9 cellular contexts compared by ENCODE assay signal in genomic region chr5:180811623-180812119, GRCh38. TPM values are rescaled to one million over a fixed set of nuclear protein-coding genes. Genes with fewer than 3 reads are reported as not detected.
A peak's percentile ranks its signal among the peaks of the same experiment; 100 is the strongest.
DNase-seq lines count a peak whose midpoint lies in the region; ATAC-seq and TF ChIP-seq lines count a peak whose summit lies in the region.
"Had no signal": no experiment of that assay in that cellular context is flagged by ENCODE, and none has a peak within 500 bp of the region (broad histone marks: within the 10 kb centered on the region; RNA-seq: fewer than 3 reads in every experiment).

No MANE protein-coding gene starts in this region.

- peak overlapping the region; percentile 65 for H3K4me3 ChIP-seq in GM12864 (ENCODE audit: low read depth, low read length)
- H3K4me3 ChIP-seq in RWPE2 (ENCODE audit: severe bottlenecking): peak overlapping the region; percentile 43
- H3K4me3 ChIP-seq in esophagus muscularis mucosa: peak overlapping the region; percentile 68 to 83 (median 75)
- peak overlapping the region; percentile 85 for H3K4me3 ChIP-seq in skeletal muscle satellite cell (ENCODE audit: low read length)

- H3K27ac ChIP-seq in RWPE2 (ENCODE audit: poor library complexity, severe bottlenecking) (peak overlapping the region; percentile 82), esophagus muscularis mucosa (replicated peaks in 1 of 4) (peak overlapping the region; percentile 96 to 100 (median 98))

- no peaks in the 10 kb centered on the region for H3K27me3 ChIP-seq in RWPE2 (ENCODE audit: insufficient read depth, poor library complexity, severe bottlenecking)
- no peaks in the 10 kb centered on the region for H3K27me3 ChIP-seq in esophagus muscularis mucosa
- H3K27me3 ChIP-seq in skeletal muscle satellite cell (ENCODE audit: control insufficient read depth, insufficient read depth, low read length): no peaks in the 10 kb centered on the region

- peak; percentile 25 for ATAC-seq in RWPE2 (ENCODE audit: low read depth)
- no peak for ATAC-seq in HG03097 (IDR thresholded peaks at IDR 0.05; ENCODE audit: low FRiP score, unreplicated experiment)

- no peak for TF ChIP-seq EP300 in esophagus muscularis mucosa (IDR thresholded peaks at IDR 0.05)

- peak overlapping the region; percentile 84 for H3K4me2 ChIP-seq in skeletal muscle satellite cell (ENCODE audit: low read length)

- WGBS in esophagus muscularis mucosa: 74% methylated on average over 10 of the region's 10 CpGs

- no peak for TF ChIP-seq POLR2A in esophagus muscularis mucosa (IDR thresholded peaks at IDR 0.05; ENCODE audit: low read depth)

- DNase-seq in GM12864 (ENCODE audit: low read depth) (no peak), RWPE2 (ENCODE audit: low spot score) (peak; percentile 61), esophagus muscularis mucosa (ENCODE audit: extremely low spot score) (no peak), GM13977 (ENCODE audit: low spot score) (no peak), D341Med (ENCODE audit: low spot score) (no peak)
- DNase-seq in stimulated activated naive CD4-positive, alpha-beta T cell treated with Interleukin-2 at 50 U/mL for 16 hours (lab: John Stamatoyannopoulos, UW): no peak
- DNase-seq: SHP77 treated with DMSO at 0.1 percent for 48 hours had no signal

- in situ Hi-C loops in GM13977 (cut with MboI; ENCODE audit: low pct_unique_long_range_greater_than_20kb, low sequenced_read_pairs, unreplicated experiment): no loop called here

- H3K9ac ChIP-seq in skeletal muscle satellite cell (ENCODE audit: low read depth, low read length): no peak overlapping the region

- H3K36me3 ChIP-seq in RWPE2 (ENCODE audit: low read depth): no peaks in the 10 kb centered on the region
- peaks cover 0 to 7% (median 3%) of the 10 kb centered on the region in 4 donors for H3K36me3 ChIP-seq in esophagus muscularis mucosa
- H3K36me3 ChIP-seq in skeletal muscle satellite cell (ENCODE audit: insufficient read depth, low read length): no peaks in the 10 kb centered on the region

- TF ChIP-seq CTCF in GM12864 (IDR thresholded peaks at IDR 0.05; ENCODE audit: low read depth, low read length, missing control alignments) (no peak), RWPE2 (IDR thresholded peaks at IDR 0.05; ENCODE audit: poor library complexity, severe bottlenecking) (no peak), esophagus muscularis mucosa (IDR thresholded peaks at IDR 0.05) (no peak), GM13977 (IDR thresholded peaks at IDR 0.05; ENCODE audit: extremely low read depth, insufficient read depth, missing control alignments) (no peak)

- intact Hi-C loops in esophagus muscularis mucosa (cut with DNase I): no loop called here

- H3K9me3 ChIP-seq in RWPE2 (ENCODE audit: severe bottlenecking) (no peaks in the 10 kb centered on the region), esophagus muscularis mucosa (no peaks in the 10 kb centered on the region), skeletal muscle satellite cell (replicated peaks; ENCODE audit: low read length) (no peaks in the 10 kb centered on the region)

- H3K4me1 ChIP-seq in RWPE2 (ENCODE audit: insufficient read depth, poor library complexity, severe bottlenecking) (peaks cover 31% of the 10 kb centered on the region), esophagus muscularis mucosa (peaks cover 41 to 52% (median 50%) of the 10 kb centered on the region in 4 donors), skeletal muscle satellite cell (ENCODE audit: control insufficient read depth, insufficient read depth, low read length) (peaks cover 32% of the 10 kb centered on the region)

RNA-seq across cellular contexts. Expression of gene MGAT1, which starts 9.1 kb away (rescaled TPM):
- 100 to 1,000 TPM; 132 to 205 (median 190) TPM for total RNA-seq in esophagus muscularis mucosa
- 103 and 123 TPM in 2 replicates for total RNA-seq in skeletal muscle satellite cell (2012; rRNA removed)

RNA-seq across cellular contexts. Expression of gene ZFP62, which starts 49.4 kb away (rescaled TPM):
- total RNA-seq in esophagus muscularis mucosa: 10 to 100 TPM; 17.7 to 22.8 (median 20.5) TPM
- 11.7 and 14.0 TPM in 2 replicates for total RNA-seq in skeletal muscle satellite cell (2012; rRNA removed)
